6 cellular contexts compared by ENCODE assay signal in genomic region chr18:32057624-32058165, GRCh38.
"Had no signal": no experiment of that assay in that cellular context is flagged by ENCODE, and none has a peak within 500 bp of the region (broad histone marks: within the 10 kb centered on the region; RNA-seq: fewer than 3 reads in every experiment).

No MANE protein-coding gene starts in this region.

- H3K4me3 ChIP-seq: adrenal gland, left ventricle myocardium inferior had no signal

- H3K27me3 ChIP-seq: adrenal gland had no signal

- H3K9me3 ChIP-seq: adrenal gland, left ventricle myocardium inferior had no signal

- H3K27ac ChIP-seq: adrenal gland, left ventricle myocardium inferior had no signal

- H3K4me1 ChIP-seq: adrenal gland, left ventricle myocardium inferior had no signal

- DNase-seq: activated naive CD4-positive, alpha-beta T cell treated with anti-CD3 and anti-CD28 coated beads for 36 hours; activated T-cell treated with anti-CD3 and anti-CD28 coated beads, Interleukin-2, amount 50 U/mL, for 72 hours; adrenal gland; left ventricle myocardium inferior; stimulated activated naive CD4-positive, alpha-beta T cell; T-helper 2 cell had no signal

- H3K36me3 ChIP-seq: adrenal gland, left ventricle myocardium inferior had no signal
